In genomic region chr9:132942541-132943182, GRCh38 we compare ENCODE assay signal across 10 cellular contexts. TPM values are rescaled to one million over a fixed set of nuclear protein-coding genes. Genes with fewer than 3 reads are reported as not detected.
DNase-seq lines count a peak whose midpoint lies in the region; ATAC-seq and TF ChIP-seq lines count a peak whose summit lies in the region.
"Had no signal": no experiment of that assay in that cellular context is flagged by ENCODE, and none has a peak within 500 bp of the region (broad histone marks: within the 10 kb centered on the region; RNA-seq: fewer than 3 reads in every experiment).

No MANE protein-coding gene starts in this region.

- no peaks in the 10 kb centered on the region for H3K36me3 Mint-ChIP-seq in brain
- H3K36me3 Mint-ChIP-seq in naive thymus-derived CD8-positive, alpha-beta T cell: peaks cover 0 to 3% (median 0%) of the 10 kb centered on the region in 3 donors

- no peak overlapping the region for H3K9ac ChIP-seq in HUES48 (ENCODE audit: low read depth, low read length)

- POLR2A ChIA-PET in naive thymus-derived CD8-positive, alpha-beta T cell (lab: Charles Lee): interaction anchor here (1.2 to 1.5 kb wide), 3 partner anchors 8 to 87 kb away, joined by 3 to 6 read pairs (median 5); partner anchors contain the start of gene GTF3C5

- DNase-seq in EH (ENCODE audit: low read depth) (peak; percentile 12), GDM1 (lab: John Stamatoyannopoulos, UW) (no peak), HUDEP-2 (lab: John Stamatoyannopoulos, UW; ENCODE audit: unreplicated experiment in 76 of 76) (no peak)
- no peak for DNase-seq in naive thymus-derived CD8-positive, alpha-beta T cell
- DNase-seq: NCI-H1417 had no signal

- H3K27me3 ChIP-seq in HUES48 (ENCODE audit: control insufficient read depth, insufficient read depth, low read length): no peaks in the 10 kb centered on the region

- H3K27ac ChIP-seq in HUES48 (ENCODE audit: low read depth, low read length): no peak overlapping the region

- ATAC-seq in naive thymus-derived CD8-positive, alpha-beta T cell: no peak
- ATAC-seq in GM21529 (IDR thresholded peaks at IDR 0.05; ENCODE audit: unreplicated experiment) (no peak), HG02623 (IDR thresholded peaks at IDR 0.05; ENCODE audit: unreplicated experiment) (no peak)

- H3K4me1 ChIP-seq in HUES48 (ENCODE audit: control insufficient read depth, insufficient read depth, low read length): peaks cover 47% of the 10 kb centered on the region

- peaks cover 15% of the 10 kb centered on the region for H3K27me3 Mint-ChIP-seq in brain
- no peaks in the 10 kb centered on the region for H3K27me3 Mint-ChIP-seq in naive thymus-derived CD8-positive, alpha-beta T cell

- H3K36me3 ChIP-seq in HUES48 (ENCODE audit: control insufficient read depth, insufficient read depth, low read length): no peaks in the 10 kb centered on the region

- peak overlapping the region; percentile 96 to 99 (median 98) for H3K4me3 Mint-ChIP-seq in brain
- peak overlapping the region in 7 of 10 donors; percentile 18 to 94 (median 86) for H3K4me3 Mint-ChIP-seq in naive thymus-derived CD8-positive, alpha-beta T cell

- H3K9me3 Mint-ChIP-seq in brain: peaks cover 0 to 3% (median 0%) of the 10 kb centered on the region in 5 experiments
- no peaks in the 10 kb centered on the region for H3K9me3 Mint-ChIP-seq in naive thymus-derived CD8-positive, alpha-beta T cell

- H3K4me1 Mint-ChIP-seq in brain: peaks cover 59% of the 10 kb centered on the region
- peaks cover 20 to 30% (median 25%) of the 10 kb centered on the region in 4 donors for H3K4me1 Mint-ChIP-seq in naive thymus-derived CD8-positive, alpha-beta T cell

- no peak for TF ChIP-seq CTCF in brain (conservative IDR thresholded peaks at IDR 0.05)

- H3K9me3 ChIP-seq in HUES48 (ENCODE audit: control insufficient read depth, insufficient read depth, low read length): no peaks in the 10 kb centered on the region

- H3K4me3 ChIP-seq in HUES48 (ENCODE audit: low read depth, low read length): peak overlapping the region; percentile 10; the same call in 1 of the 2 replicates

- peak overlapping the region in 1 of 5 experiments; percentile 99 for H3K27ac Mint-ChIP-seq in brain
- H3K27ac Mint-ChIP-seq in naive thymus-derived CD8-positive, alpha-beta T cell: peak overlapping the region in 5 of 10 donors; percentile 33 to 100 (median 96)

RNA-seq across cellular contexts. Expression of gene TSC1, which starts 1.8 kb away (rescaled TPM):
- 13.1 TPM for polyA plus RNA-seq in brain (ENCODE audit: insufficient read depth, low read depth, low replicate concordance)
- 10 to 100 TPM; 82.4 to 86.2 TPM for total RNA-seq in naive thymus-derived CD8-positive, alpha-beta T cell
- 1 to 10 TPM; 4.8 to 8.7 (median 8.3) TPM for polyA plus RNA-seq in naive thymus-derived CD8-positive, alpha-beta T cell

RNA-seq across cellular contexts. Expression of gene GFI1B, which starts 35.8 kb away (rescaled TPM):
- polyA plus RNA-seq in brain (ENCODE audit: insufficient read depth, low read depth, low replicate concordance): not detected
- under 1 TPM in 1 of 2 experiments, not detected in 1; 0.39 TPM for total RNA-seq in naive thymus-derived CD8-positive, alpha-beta T cell
- polyA plus RNA-seq in naive thymus-derived CD8-positive, alpha-beta T cell: under 1 TPM in 1 of 3 donors, not detected in 2; 0.16 TPM
- total RNA-seq: T-helper 1 cell treated with Interleukin-12 subunit alpha and Interleukin-12 subunit beta and Interleukin-4 antibody, amounts not matched to agents 30 ng/mL and 1 ng/mL, for 36 hours had no signal
